Comparison of ENCODE assay signal across 19 cellular contexts in genomic region chr19:29579308-29579910, GRCh38. TPM values are rescaled to one million over a fixed set of nuclear protein-coding genes. Genes with fewer than 3 reads are reported as not detected.
DNase-seq lines count a peak whose midpoint lies in the region; ATAC-seq, FAIRE-seq and TF ChIP-seq lines count a peak whose summit lies in the region.
"Had no signal": no experiment of that assay in that cellular context is flagged by ENCODE, and none has a peak within 500 bp of the region (broad histone marks: within the 10 kb centered on the region; RNA-seq: fewer than 3 reads in every experiment).

No MANE protein-coding gene starts in this region.

- H3K27ac Mint-ChIP-seq in activated T-cell treated with anti-CD3 and anti-CD28 coated beads, Interleukin-2, amount 50 U/mL, for 24 hours: no peak overlapping the region
- H3K27ac Mint-ChIP-seq in activated CD4-positive, alpha-beta T cell treated with anti-CD3 and anti-CD28 coated beads, Interleukin-2, amount 10 ng/mL, durations not matched to agents 7 days and 5 days: no peak overlapping the region
- H3K27ac Mint-ChIP-seq: CD4-positive, CD25-positive, alpha-beta regulatory T cell had no signal

- peak; percentile 18 for DNase-seq in activated T-cell treated with anti-CD3 and anti-CD28 coated beads, Interleukin-2, amount 50 U/mL, for 24 hours
- no peak for DNase-seq in activated T-cell treated with anti-CD3 and anti-CD28 coated beads, Interleukin-2, amount 50 U/mL, for 4 hours
- DNase-seq in bronchial epithelial cell (ENCODE audit: low read depth): no peak
- DNase-seq in mesenteric fat pad (ENCODE audit: low spot score): peak; percentile 60
- DNase-seq in stimulated activated CD8-positive, alpha-beta memory T cell treated with anti-CD3 and anti-CD28 coated beads, Interleukin-4, amount 100 ng/mL, for 48 hours: peak; percentile 12
- DNase-seq in SKM-1 (lab: John Stamatoyannopoulos, UW; ENCODE audit: unreplicated experiment): no peak
- no peak for DNase-seq in CD1c-positive myeloid dendritic cell (ENCODE audit: extremely low spot score)
- DNase-seq in activated CD4-positive, alpha-beta T cell treated with anti-CD3 and anti-CD28 coated beads, Interleukin-2, amount 10 ng/mL, durations not matched to agents 7 days and 5 days: no peak
- DNase-seq: 8988T; Caco-2; CD4-positive, CD25-positive, alpha-beta regulatory T cell; GM23248; HCEC 1CT had no signal

- FAIRE-seq in bronchial epithelial cell (lab: Jason Lieb, UNC): peak; percentile 13
- FAIRE-seq: D721Med, G401.6, GM12891 had no signal

- H3K4me3 Mint-ChIP-seq in activated T-cell treated with anti-CD3 and anti-CD28 coated beads, Interleukin-2, amount 50 U/mL, for 24 hours: no peak overlapping the region
- no peak overlapping the region for H3K4me3 Mint-ChIP-seq in activated T-cell treated with anti-CD3 and anti-CD28 coated beads, Interleukin-2, amount 50 U/mL, for 4 hours
- no peak overlapping the region for H3K4me3 Mint-ChIP-seq in activated CD4-positive, alpha-beta T cell treated with anti-CD3 and anti-CD28 coated beads, Interleukin-2, amount 10 ng/mL, durations not matched to agents 7 days and 5 days
- H3K4me3 Mint-ChIP-seq: CD4-positive, CD25-positive, alpha-beta regulatory T cell had no signal

- H3K27me3 Mint-ChIP-seq in activated T-cell treated with anti-CD3 and anti-CD28 coated beads, Interleukin-2, amount 50 U/mL, for 24 hours: peaks cover 61% of the 10 kb centered on the region
- peaks cover 35% of the 10 kb centered on the region for H3K27me3 Mint-ChIP-seq in activated T-cell treated with anti-CD3 and anti-CD28 coated beads, Interleukin-2, amount 50 U/mL, for 4 hours (ENCODE audit: low read depth)
- H3K27me3 Mint-ChIP-seq in activated CD4-positive, alpha-beta T cell treated with anti-CD3 and anti-CD28 coated beads, Interleukin-2, amount 10 ng/mL, durations not matched to agents 7 days and 5 days: peaks cover 29% of the 10 kb centered on the region

- TF ChIP-seq CTCF in bronchial epithelial cell (IDR thresholded peaks at IDR 0.05; ENCODE audit: insufficient read depth, low read length, severe bottlenecking): no peak

- peaks cover 45% of the 10 kb centered on the region for H3K4me1 Mint-ChIP-seq in activated T-cell treated with anti-CD3 and anti-CD28 coated beads, Interleukin-2, amount 50 U/mL, for 24 hours (ENCODE audit: low read depth)
- H3K4me1 Mint-ChIP-seq in activated T-cell treated with anti-CD3 and anti-CD28 coated beads, Interleukin-2, amount 50 U/mL, for 4 hours (ENCODE audit: low read depth): peaks cover 19% of the 10 kb centered on the region
- H3K4me1 Mint-ChIP-seq in activated CD4-positive, alpha-beta T cell treated with anti-CD3 and anti-CD28 coated beads, Interleukin-2, amount 10 ng/mL, durations not matched to agents 7 days and 5 days: peaks cover 13% of the 10 kb centered on the region

- POLR2A ChIA-PET in activated CD4-positive, alpha-beta T cell treated with anti-CD3 and anti-CD28 coated beads, Interleukin-2, amount 10 ng/mL, durations not matched to agents 7 days and 5 days (lab: Charles Lee): no interaction called here

- no peaks in the 10 kb centered on the region for H3K27me3 ChIP-seq in bronchial epithelial cell (ENCODE audit: control insufficient read depth, insufficient read depth, low read length)

- no peak for ATAC-seq in activated T-cell treated with anti-CD3 and anti-CD28 coated beads, Interleukin-2, amount 50 U/mL, for 4 hours

- H3K4me3 ChIP-seq in bronchial epithelial cell (ENCODE audit: low read depth, low read length): no peak overlapping the region
- H3K4me3 ChIP-seq: BLaER1, GM23248 had no signal

- H3K36me3 ChIP-seq in bronchial epithelial cell (ENCODE audit: control insufficient read depth, insufficient read depth, low read length): no peaks in the 10 kb centered on the region
- H3K36me3 ChIP-seq: BLaER1 had no signal

- no peaks in the 10 kb centered on the region for H3K36me3 Mint-ChIP-seq in activated T-cell treated with anti-CD3 and anti-CD28 coated beads, Interleukin-2, amount 50 U/mL, for 24 hours (ENCODE audit: low read depth)
- H3K36me3 Mint-ChIP-seq in activated T-cell treated with anti-CD3 and anti-CD28 coated beads, Interleukin-2, amount 50 U/mL, for 4 hours (ENCODE audit: insufficient read depth): no peaks in the 10 kb centered on the region
- no peaks in the 10 kb centered on the region for H3K36me3 Mint-ChIP-seq in activated CD4-positive, alpha-beta T cell treated with anti-CD3 and anti-CD28 coated beads, Interleukin-2, amount 10 ng/mL, durations not matched to agents 7 days and 5 days (ENCODE audit: low read depth)
- H3K36me3 Mint-ChIP-seq: CD4-positive, CD25-positive, alpha-beta regulatory T cell had no signal

- H3K9me3 Mint-ChIP-seq in activated T-cell treated with anti-CD3 and anti-CD28 coated beads, Interleukin-2, amount 50 U/mL, for 24 hours: peaks cover 9% of the 10 kb centered on the region
- H3K9me3 Mint-ChIP-seq in activated T-cell treated with anti-CD3 and anti-CD28 coated beads, Interleukin-2, amount 50 U/mL, for 4 hours: peaks cover 9% of the 10 kb centered on the region
- H3K9me3 Mint-ChIP-seq in activated CD4-positive, alpha-beta T cell treated with anti-CD3 and anti-CD28 coated beads, Interleukin-2, amount 10 ng/mL, durations not matched to agents 7 days and 5 days: peaks cover 8% of the 10 kb centered on the region

- CTCF ChIA-PET in activated CD4-positive, alpha-beta T cell treated with anti-CD3 and anti-CD28 coated beads, Interleukin-2, amount 10 ng/mL, durations not matched to agents 7 days and 5 days (lab: Charles Lee): no interaction called here

RNA-seq across cellular contexts. Expression of gene POP4, which starts 26.7 kb away (rescaled TPM):
- total RNA-seq in activated T-cell treated with anti-CD3 and anti-CD28 coated beads, Interleukin-2, amount 50 U/mL, for 4 hours: 100 to 1,000 TPM; 160 to 173 (median 168) TPM
- 58.7 and 79.2 TPM in 2 replicates for total RNA-seq in bronchial epithelial cell
- 57.4 TPM for total RNA-seq in mesenteric fat pad
- total RNA-seq in activated CD4-positive, alpha-beta T cell treated with anti-CD3 and anti-CD28 coated beads, Interleukin-2, amount 10 ng/mL, durations not matched to agents 7 days and 5 days: 100 to 1,000 TPM in 1 of 2 experiments, 10 to 100 TPM in 1; 96.0 to 113 TPM

RNA-seq across cellular contexts. Expression of gene VSTM2B, which starts 53.6 kb away (rescaled TPM):
- not detected for total RNA-seq in activated T-cell treated with anti-CD3 and anti-CD28 coated beads, Interleukin-2, amount 50 U/mL, for 4 hours
- total RNA-seq in bronchial epithelial cell (not detected in 2 replicates), mesenteric fat pad (not detected)
- total RNA-seq in activated CD4-positive, alpha-beta T cell treated with anti-CD3 and anti-CD28 coated beads, Interleukin-2, amount 10 ng/mL, durations not matched to agents 7 days and 5 days: not detected
- total RNA-seq: A673; Caco-2; CD4-positive, CD25-positive, alpha-beta regulatory T cell; GM23248; HT1080 had no signal

Comparison
In these comparisons a context has a peak if more than half of its experiments do, and no peak if none do; other contexts are left out.
1. DNase-seq: peak in activated T-cell treated with anti-CD3 and anti-CD28 coated beads, Interleukin-2, amount 50 U/mL, for 24 hours (single experiment), mesenteric fat pad (single experiment) and stimulated activated CD8-positive, alpha-beta memory T cell treated with anti-CD3 and anti-CD28 coated beads, Interleukin-4, amount 100 ng/mL, for 48 hours (single experiment); none in activated T-cell treated with anti-CD3 and anti-CD28 coated beads, Interleukin-2, amount 50 U/mL, for 4 hours (single experiment), bronchial epithelial cell (single experiment), SKM-1 (single experiment), CD1c-positive myeloid dendritic cell (single experiment) and activated CD4-positive, alpha-beta T cell treated with anti-CD3 and anti-CD28 coated beads, Interleukin-2, amount 10 ng/mL, durations not matched to agents 7 days and 5 days (single experiment).